Comparison of ENCODE assay signal across 8 cellular contexts in the genomic region with DNA sequence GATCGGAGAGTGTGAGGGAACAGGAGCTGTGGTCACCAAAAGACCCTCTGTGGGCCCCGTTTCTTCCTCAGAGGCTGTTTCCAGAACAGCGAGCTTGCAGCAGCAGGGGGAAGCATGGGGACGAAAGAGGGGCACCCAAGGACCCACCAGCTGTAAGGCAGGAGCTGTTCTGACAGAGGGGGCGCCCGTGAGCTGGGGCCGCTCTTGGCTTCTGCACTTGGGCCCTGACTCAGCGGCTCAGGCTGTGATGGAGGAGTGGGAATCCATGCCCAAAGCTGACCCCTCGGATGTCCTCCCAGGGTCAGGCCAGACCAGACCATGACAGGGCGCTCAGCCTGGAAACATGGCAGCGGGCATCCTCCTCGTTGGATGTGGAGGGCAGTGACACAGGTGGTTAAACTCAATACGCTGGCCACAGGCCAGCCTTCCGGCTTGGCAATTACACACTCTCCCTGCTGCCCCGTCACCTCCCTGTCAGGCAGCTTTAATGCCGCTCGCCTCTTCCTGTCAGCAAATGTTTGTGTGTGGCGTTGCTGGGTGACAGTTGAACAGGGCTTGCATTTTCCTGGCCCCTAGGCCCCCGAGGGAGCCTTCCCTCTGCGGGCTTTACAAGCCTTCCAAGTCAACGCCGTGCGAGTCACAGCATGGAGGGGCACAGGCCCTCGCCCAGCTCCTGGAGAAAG.
DNase-seq lines count a peak whose midpoint lies in the region; ATAC-seq and TF ChIP-seq lines count a peak whose summit lies in the region.

No MANE protein-coding gene starts in this region.

- DNase-seq in CD1c-positive myeloid dendritic cell (ENCODE audit: extremely low spot score) (peak; percentile 17), NB4 (ENCODE audit: low read depth) (peak; percentile 64), adrenal gland (peak in 5 of 7 donors; percentile 8 to 58 (median 23)), right lobe of liver (peak in 1 of 3 donors; percentile 31), T-helper 9 cell (no peak), T-helper 17 cell (no peak), coronary artery (ENCODE audit: low spot score) (no peak)

- no peak overlapping the region for H3K4me3 Mint-ChIP-seq in T-helper 17 cell

- H3K4me1 ChIP-seq in adrenal gland (replicated peaks in 1 of 2) (no peaks in the 10 kb centered on the region), right lobe of liver (no peaks in the 10 kb centered on the region)

- peaks cover 5% of the 10 kb centered on the region for H3K27me3 Mint-ChIP-seq in T-helper 17 cell

- no peaks in the 10 kb centered on the region for H3K36me3 ChIP-seq in adrenal gland (replicated peaks in 1 of 2)
- no peaks in the 10 kb centered on the region for H3K36me3 ChIP-seq in right lobe of liver

- no peaks in the 10 kb centered on the region for H3K9me3 ChIP-seq in adrenal gland (replicated peaks in 1 of 3)
- H3K9me3 ChIP-seq in right lobe of liver: no peaks in the 10 kb centered on the region
- no peaks in the 10 kb centered on the region for H3K9me3 ChIP-seq in T-helper 17 cell (ENCODE audit: control insufficient read depth, low read length, poor library complexity, severe bottlenecking)

- peaks cover 6% of the 10 kb centered on the region for H3K27me3 ChIP-seq in adrenal gland
- no peaks in the 10 kb centered on the region for H3K27me3 ChIP-seq in right lobe of liver

- H3K27ac ChIP-seq in adrenal gland (no peak overlapping the region), right lobe of liver (no peak overlapping the region), coronary artery (no peak overlapping the region)

- WGBS in adrenal gland, 4 donors: 61 to 71% (median 70%) methylated on average over 5 to 24 of the region's 24 CpGs
- WGBS in right lobe of liver (ENCODE audit: insufficient coverage, low coverage, low lambda C conversion rate, missing lambda C conversion rate): 75% methylated on average over 10 of the region's 24 CpGs

- no peaks in the 10 kb centered on the region for H3K36me3 Mint-ChIP-seq in T-helper 17 cell (ENCODE audit: low read depth)

- H3K4me3 ChIP-seq in NB4 (ENCODE audit: low read depth, low read length) (no peak overlapping the region), adrenal gland (no peak overlapping the region), right lobe of liver (no peak overlapping the region), coronary artery (no peak overlapping the region)

- intact Hi-C loops in adrenal gland (cut with DNase I) (no loop called here), right lobe of liver (cut with DNase I) (no loop called here)

- no peak for TF ChIP-seq POLR2A in NB4 (IDR thresholded peaks at IDR 0.05; ENCODE audit: extremely low read depth, insufficient read length)
- no peak for TF ChIP-seq POLR2A in adrenal gland (IDR thresholded peaks at IDR 0.05)
- TF ChIP-seq POLR2A in right lobe of liver (IDR thresholded peaks at IDR 0.05): no peak

- TF ChIP-seq CTCF in NB4 (IDR thresholded peaks at IDR 0.05; ENCODE audit: low read depth, low read length) (peak; percentile 5), adrenal gland (IDR thresholded peaks at IDR 0.05) (no peak), right lobe of liver (IDR thresholded peaks at IDR 0.05) (no peak), coronary artery (IDR thresholded peaks at IDR 0.05) (no peak)

- no peak overlapping the region for H3K27ac Mint-ChIP-seq in T-helper 17 cell

- ATAC-seq in right lobe of liver: peak; percentile 30 to 67 (median 51)
- no peak for ATAC-seq in GM19023 (IDR thresholded peaks at IDR 0.05; ENCODE audit: unreplicated experiment)
- no peak for ATAC-seq in T-helper 17 cell

- peaks cover 9% of the 10 kb centered on the region for H3K4me1 Mint-ChIP-seq in T-helper 17 cell

Comparison
In these comparisons a context has a peak if more than half of its experiments do, and no peak if none do; other contexts are left out.
1. DNase-seq: peak in CD1c-positive myeloid dendritic cell (single experiment), NB4 (single experiment) and adrenal gland (5 of 7); none in T-helper 9 cell (single experiment), T-helper 17 cell (0 of 3) and coronary artery (single experiment).
2. ATAC-seq: peak in right lobe of liver (4 of 4); none in GM19023 (single experiment) and T-helper 17 cell (single experiment).